25 cellular contexts compared by ENCODE assay signal in genomic region chrX:9737363-9737762, GRCh38. TPM values are rescaled to one million over a fixed set of nuclear protein-coding genes. Genes with fewer than 3 reads are reported as not detected.
"Had no signal": no experiment of that assay in that cellular context is flagged by ENCODE, and none has a peak within 500 bp of the region (broad histone marks: within the 10 kb centered on the region; RNA-seq: fewer than 3 reads in every experiment).

No MANE protein-coding gene starts in this region.

- H3K27me3 Mint-ChIP-seq: activated CD4-positive, alpha-beta memory T cell treated with anti-CD3 and anti-CD28 coated beads for 36 hours; progenitor cell of endocrine pancreas had no signal

- H3K4me3 ChIP-seq: gastrocnemius medialis, left lung, lung, spleen, upper lobe of left lung had no signal

- H3K36me3 Mint-ChIP-seq: activated CD4-positive, alpha-beta memory T cell treated with anti-CD3 and anti-CD28 coated beads for 36 hours; brain; naive thymus-derived CD8-positive, alpha-beta T cell had no signal

- ATAC-seq: activated naive CD8-positive, alpha-beta T cell treated with anti-CD3 and anti-CD28 coated beads, Interleukin-2, amount 50 U/mL, for 24 hours; activated T-cell treated with anti-CD3 and anti-CD28 coated beads, Interleukin-2, amount 50 U/mL, for 72 hours; gastrocnemius medialis; left lung; naive thymus-derived CD8-positive, alpha-beta T cell; stimulated activated naive CD8-positive, alpha-beta T cell treated with anti-CD3 and anti-CD28 coated beads, Interleukin-15, Interleukin-2, amounts not matched to agents 100 U/mL and 50 U/mL, for 24 hours had no signal

- DNase-seq: activated CD4-positive, alpha-beta memory T cell treated with anti-CD3 and anti-CD28 coated beads for 36 hours; activated CD4-positive, alpha-beta T cell treated with anti-CD3 and anti-CD28 coated beads for 48 hours; activated effector memory CD4-positive, alpha-beta T cell treated with Interleukin-2 at 50 U/mL for 16 hours; activated naive CD4-positive, alpha-beta T cell treated with anti-CD3 and anti-CD28 coated beads, Interleukin-2, amount 50 U/mL, for 16 hours; activated naive CD8-positive, alpha-beta T cell treated with anti-CD3 and anti-CD28 coated beads, Interleukin-2, amount 50 U/mL, for 24 hours; activated T-cell treated with anti-CD3 and anti-CD28 coated beads, Interleukin-2, amount 50 U/mL, for 72 hours; aorta; central memory CD4-positive, alpha-beta T cell; dermis blood vessel endothelial cell; effector CD8-positive, alpha-beta T cell; gastrocnemius medialis; hippocampal formation; kidney glomerular epithelial cell; left lung; naive thymus-derived CD8-positive, alpha-beta T cell; spleen; stimulated activated CD4-positive, alpha-beta T cell treated with anti-CD3 and anti-CD28 coated beads, Interleukin-4, amount 100 ng/mL, for 24 hours; stimulated activated naive CD8-positive, alpha-beta T cell treated with anti-CD3 and anti-CD28 coated beads, Interleukin-15, Interleukin-2, amounts not matched to agents 100 U/mL and 50 U/mL, for 24 hours; upper lobe of left lung had no signal

- H3K4me3 Mint-ChIP-seq: activated CD4-positive, alpha-beta memory T cell treated with anti-CD3 and anti-CD28 coated beads for 36 hours; activated naive CD8-positive, alpha-beta T cell treated with anti-CD3 and anti-CD28 coated beads, Interleukin-2, amount 50 U/mL, for 24 hours; activated T-cell treated with anti-CD3 and anti-CD28 coated beads, Interleukin-2, amount 50 U/mL, for 72 hours; brain; mesothelial cell of epicardium; naive thymus-derived CD8-positive, alpha-beta T cell had no signal

- H3K27ac Mint-ChIP-seq: activated CD4-positive, alpha-beta memory T cell treated with anti-CD3 and anti-CD28 coated beads for 36 hours; activated naive CD8-positive, alpha-beta T cell treated with anti-CD3 and anti-CD28 coated beads, Interleukin-2, amount 50 U/mL, for 24 hours; activated T-cell treated with anti-CD3 and anti-CD28 coated beads, Interleukin-2, amount 50 U/mL, for 72 hours; mesothelial cell of epicardium; naive thymus-derived CD8-positive, alpha-beta T cell; progenitor cell of endocrine pancreas had no signal

- H3K27me3 ChIP-seq: gastrocnemius medialis, left lung, spleen, upper lobe of left lung had no signal

- H3K4me1 Mint-ChIP-seq: activated naive CD8-positive, alpha-beta T cell treated with anti-CD3 and anti-CD28 coated beads, Interleukin-2, amount 50 U/mL, for 24 hours; brain had no signal

- H3K27ac ChIP-seq: gastrocnemius medialis, left lung, spleen, upper lobe of left lung had no signal

- H3K9me3 ChIP-seq: gastrocnemius medialis, left lung, spleen, upper lobe of left lung had no signal

- H3K9me3 Mint-ChIP-seq: activated CD4-positive, alpha-beta memory T cell treated with anti-CD3 and anti-CD28 coated beads for 36 hours; activated naive CD8-positive, alpha-beta T cell treated with anti-CD3 and anti-CD28 coated beads, Interleukin-2, amount 50 U/mL, for 24 hours; activated T-cell treated with anti-CD3 and anti-CD28 coated beads, Interleukin-2, amount 50 U/mL, for 72 hours had no signal

- H3K36me3 ChIP-seq: gastrocnemius medialis, left lung, spleen, upper lobe of left lung had no signal

- H3K4me1 ChIP-seq: gastrocnemius medialis, left lung, spleen, upper lobe of left lung had no signal

RNA-seq across cellular contexts. Expression of gene GPR143, which starts 28.3 kb away (rescaled TPM):
- total RNA-seq: activated CD4-positive, alpha-beta memory T cell treated with anti-CD3 and anti-CD28 coated beads for 36 hours; activated T-cell treated with anti-CD3 and anti-CD28 coated beads, Interleukin-2, amount 50 U/mL, for 72 hours; gastrocnemius medialis; naive thymus-derived CD8-positive, alpha-beta T cell; spleen; subcutaneous adipose tissue; T-helper 2 cell treated with Interferon-gamma antibody and Interleukin-4, amounts not matched to agents 100 ng/mL and 5 ng/mL, for 36 hours had no signal
- polyA plus RNA-seq: naive thymus-derived CD8-positive, alpha-beta T cell had no signal

RNA-seq across cellular contexts. Expression of gene SHROOM2, which starts 48.9 kb away (rescaled TPM):
- total RNA-seq: activated CD4-positive, alpha-beta memory T cell treated with anti-CD3 and anti-CD28 coated beads for 36 hours; naive thymus-derived CD8-positive, alpha-beta T cell; T-helper 2 cell treated with Interferon-gamma antibody and Interleukin-4, amounts not matched to agents 100 ng/mL and 5 ng/mL, for 36 hours had no signal
- polyA plus RNA-seq: naive thymus-derived CD8-positive, alpha-beta T cell had no signal
